In the genomic region with DNA sequence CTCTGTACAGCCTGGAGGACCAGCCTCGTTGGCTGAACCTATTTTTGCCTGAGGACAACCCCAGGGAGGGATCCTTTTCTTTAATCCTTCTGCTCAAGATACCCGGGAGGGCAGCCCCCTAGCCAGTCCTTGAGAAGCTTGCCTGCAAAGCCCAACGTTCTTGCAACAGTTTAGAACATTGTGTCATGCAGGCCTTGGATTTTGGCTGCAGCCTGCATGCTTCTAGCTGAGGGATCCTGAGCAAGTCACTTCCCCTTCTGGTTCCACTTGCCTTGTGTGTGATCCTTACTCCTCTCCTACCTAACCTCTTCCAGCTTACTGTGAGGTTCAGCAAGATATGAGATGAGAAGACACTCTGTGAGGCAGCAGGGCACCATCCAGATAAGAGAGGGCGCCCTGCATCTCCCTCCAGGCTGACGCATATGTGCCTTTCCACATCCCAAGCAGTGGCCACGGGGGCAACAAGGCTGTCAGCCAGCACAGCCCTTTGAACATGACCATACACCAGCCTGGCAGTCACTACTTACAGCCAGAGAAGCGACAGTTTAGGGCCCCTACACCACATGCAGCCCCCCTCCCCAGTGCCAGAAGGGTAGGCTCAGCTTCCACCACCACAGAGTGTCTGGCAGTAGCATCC, we compare ENCODE assay signal across 17 cellular contexts.
DNase-seq lines count a peak whose midpoint lies in the region; ATAC-seq and TF ChIP-seq lines count a peak whose summit lies in the region.
"Had no signal": no experiment of that assay in that cellular context is flagged by ENCODE, and none has a peak within 500 bp of the region (broad histone marks: within the 10 kb centered on the region; RNA-seq: fewer than 3 reads in every experiment).

No MANE protein-coding gene starts in this region.

- CTCF ChIA-PET in IMR-90 (lab: Yijun Ruan, JAX): no interaction called here

- no peak overlapping the region for H2BK120ac ChIP-seq in IMR-90 (ENCODE audit: low read depth, low read length)

- BruUV-seq in IMR-90 (replicated peaks; lab: Mats Ljungman, UMichigan): no TSS peak

- intact Hi-C loops in IMR-90 (cut with micrococcal nuclease): no loop called here
- intact Hi-C loops in left lung (cut with DNase I): no loop called here

- ATAC-seq in IMR-90 (ENCODE audit: low read depth) (no peak; the same call in 1 of the 2 replicates), left lung (peak; percentile 41), HG02763 (IDR thresholded peaks at IDR 0.05; ENCODE audit: unreplicated experiment) (no peak)
- ATAC-seq in stimulated activated memory B cell treated with anti-CD40 and anti-IgM and Interleukin-4, amounts not matched to agents 10 μg/mL and 1 μg/mL and 100 μg/mL, for 72 hours: peak; percentile 17
- ATAC-seq: T-cell had no signal

- no peak overlapping the region for H4K91ac ChIP-seq in IMR-90 (ENCODE audit: insufficient read depth, low read depth, low read length)

- H3K4me1 Mint-ChIP-seq in stimulated activated memory B cell treated with anti-CD40 and anti-IgM and Interleukin-4, amounts not matched to agents 10 μg/mL and 1 μg/mL and 100 μg/mL, for 72 hours: peaks cover 8% of the 10 kb centered on the region
- H3K4me1 Mint-ChIP-seq: T-cell had no signal

- no peak overlapping the region for H3K14ac ChIP-seq in IMR-90 (replicated peaks; ENCODE audit: low read depth, low read length)

- H3K18ac ChIP-seq in IMR-90 (ENCODE audit: low read depth, low read length): no peak overlapping the region

- no peak overlapping the region for H3K4me3 ChIP-seq in IMR-90 (ENCODE audit: insufficient read depth, low read depth, low read length)
- no peak overlapping the region for H3K4me3 ChIP-seq in NT2/D1 (ENCODE audit: insufficient read length, low read depth)
- no peak overlapping the region for H3K4me3 ChIP-seq in left lung
- H3K4me3 ChIP-seq: body of pancreas, esophagus muscularis mucosa, Peyer's patch had no signal

- no peak overlapping the region for H3K27ac Mint-ChIP-seq in stimulated activated memory B cell treated with anti-CD40 and anti-IgM and Interleukin-4, amounts not matched to agents 10 μg/mL and 1 μg/mL and 100 μg/mL, for 72 hours
- H3K27ac Mint-ChIP-seq: T-cell had no signal

- H3K9me3 ChIP-seq in IMR-90 (ENCODE audit: control insufficient read depth, insufficient read depth, low read length) (no peaks in the 10 kb centered on the region), NT2/D1 (ENCODE audit: insufficient read depth, low read length) (no peaks in the 10 kb centered on the region), left lung (no peaks in the 10 kb centered on the region)
- H3K9me3 ChIP-seq: body of pancreas, esophagus muscularis mucosa, Peyer's patch had no signal

- TF ChIP-seq CTCF in IMR-90 (conservative IDR thresholded peaks at IDR 0.05; ENCODE audit: low read depth, low read length): no peak
- TF ChIP-seq CTCF in left lung (IDR thresholded peaks at IDR 0.05): no peak

- no peak overlapping the region for H3K4ac ChIP-seq in IMR-90 (ENCODE audit: low read depth, low read length)

- H3K9ac ChIP-seq in IMR-90 (ENCODE audit: low read depth, low read length) (no peak overlapping the region), NT2/D1 (ENCODE audit: insufficient read length, low read depth) (peak overlapping the region; percentile 38)

- no peaks in the 10 kb centered on the region for H3K9me3 Mint-ChIP-seq in stimulated activated memory B cell treated with anti-CD40 and anti-IgM and Interleukin-4, amounts not matched to agents 10 μg/mL and 1 μg/mL and 100 μg/mL, for 72 hours
- H3K9me3 Mint-ChIP-seq: T-cell had no signal

- no peaks in the 10 kb centered on the region for H3K9me1 ChIP-seq in IMR-90 (ENCODE audit: insufficient read depth, low read length)

- no peak overlapping the region for H2BK20ac ChIP-seq in IMR-90 (ENCODE audit: low read depth, low read length)

- in situ Hi-C loops in IMR-90 (cut with MboI; ENCODE audit: low sequenced_read_pairs): no loop called here

- no peaks in the 10 kb centered on the region for H3K79me1 ChIP-seq in IMR-90 (ENCODE audit: low read depth in 1 of 2, low read length in 2 of 2)

- no peak for DNase-seq in IMR-90
- DNase-seq in NT2/D1 (ENCODE audit: low read depth, low spot score): no peak
- DNase-seq in left lung: no peak
- DNase-seq in COR-L47 (lab: John Stamatoyannopoulos, UW): no peak
- DNase-seq in effector CD4-positive, alpha-beta T cell: no peak
- DNase-seq: activated CD4-positive, CD25-positive, alpha-beta regulatory T cell treated with anti-CD3 and anti-CD28 coated beads, Interleukin-2, amount 50 U/mL, for 72 hours; activated CD8-positive, alpha-beta memory T cell treated with anti-CD3 and anti-CD28 coated beads, Interleukin-2, amount 50 U/mL, for 48 hours; activated naive CD4-positive, alpha-beta T cell treated with anti-CD3 and anti-CD28 coated beads, Interleukin-2, amount 50 U/mL, for 16 hours; kidney; NCI-H1436 treated with DMSO at 0.1 percent for 48 hours; NCI-H510A treated with DMSO at 0.1 percent for 48 hours; T-cell had no signal

- H2BK5ac ChIP-seq in IMR-90 (ENCODE audit: low read depth, low read length, poor library complexity, severe bottlenecking): no peak overlapping the region

- WGBS in IMR-90 (ENCODE audit: extremely low coverage in 2 of 2, insufficient read length in 1 of 2), 2 experiments: 40% methylated on average over 1 of the region's 7 CpGs; no CpG with 5 or more reads in 1 of the 2 experiments

- H3K4me3 Mint-ChIP-seq in stimulated activated memory B cell treated with anti-CD40 and anti-IgM and Interleukin-4, amounts not matched to agents 10 μg/mL and 1 μg/mL and 100 μg/mL, for 72 hours: no peak overlapping the region
- H3K4me3 Mint-ChIP-seq: T-cell had no signal

- no peak overlapping the region for H2AK5ac ChIP-seq in IMR-90 (ENCODE audit: low read depth, low read length)

- dilution Hi-C loops in IMR-90 (cut with HindIII; ENCODE audit: low sequenced_read_pairs, unreplicated experiment): no loop called here

- H4K8ac ChIP-seq in IMR-90 (ENCODE audit: low read depth in 2 of 2, low read length in 2 of 2): no peak overlapping the region

- no peak for TF ChIP-seq RAD21 in IMR-90 (IDR thresholded peaks at IDR 0.05; ENCODE audit: low read length)

- H3K56ac ChIP-seq in IMR-90 (ENCODE audit: extremely low read depth, insufficient read depth, low read length): no peak overlapping the region

- H2AFZ ChIP-seq in IMR-90 (replicated peaks; ENCODE audit: low read length, poor library complexity): peak overlapping the region; percentile 54

- H3K27ac ChIP-seq in IMR-90 (ENCODE audit: insufficient read depth, low read length) (no peak overlapping the region), left lung (peak overlapping the region; percentile 61 to 80)

- TF ChIP-seq POLR2A in IMR-90 (IDR thresholded peaks at IDR 0.05; ENCODE audit: low read depth, low read length): no peak

- no peak overlapping the region for H2BK15ac ChIP-seq in IMR-90 (ENCODE audit: low read depth, low read length)

- H3K36me3 ChIP-seq in IMR-90 (ENCODE audit: control insufficient read depth, insufficient read depth, low read length) (no peaks in the 10 kb centered on the region), NT2/D1 (ENCODE audit: insufficient read depth, insufficient read length, low read length) (peaks cover 4% of the 10 kb centered on the region), left lung (no peaks in the 10 kb centered on the region)

- no peaks in the 10 kb centered on the region for H3K4me1 ChIP-seq in IMR-90 (ENCODE audit: control insufficient read depth, insufficient read depth, low read length)
- peaks cover 12% of the 10 kb centered on the region for H3K4me1 ChIP-seq in NT2/D1 (ENCODE audit: insufficient read depth, insufficient read length)
- H3K4me1 ChIP-seq in left lung: peaks cover 0 to 67% of the 10 kb centered on the region in 2 donors
- H3K4me1 ChIP-seq: body of pancreas, Peyer's patch had no signal

- POLR2A ChIA-PET in IMR-90 (lab: Charles Lee; ENCODE audit: unreplicated experiment): no interaction called here

- H3K36me3 Mint-ChIP-seq in stimulated activated memory B cell treated with anti-CD40 and anti-IgM and Interleukin-4, amounts not matched to agents 10 μg/mL and 1 μg/mL and 100 μg/mL, for 72 hours: peaks cover 76% of the 10 kb centered on the region

- H3K27me3 ChIP-seq in IMR-90 (ENCODE audit: control insufficient read depth, insufficient read depth, low read length) (peaks cover 45% of the 10 kb centered on the region), NT2/D1 (ENCODE audit: insufficient read depth, insufficient read length) (no peaks in the 10 kb centered on the region), left lung (no peaks in the 10 kb centered on the region)
- H3K27me3 ChIP-seq: body of pancreas, esophagus muscularis mucosa, Peyer's patch had no signal

- H4K5ac ChIP-seq in IMR-90 (ENCODE audit: low read depth, low read length): no peak overlapping the region

- no peak overlapping the region for H2AK9ac ChIP-seq in IMR-90 (replicated peaks; ENCODE audit: low read depth, low read length, poor library complexity)

- no peak overlapping the region for H3K23ac ChIP-seq in IMR-90 (ENCODE audit: low read depth, low read length)

- H4K20me1 ChIP-seq in IMR-90 (ENCODE audit: insufficient read depth, low read length): no peaks in the 10 kb centered on the region

- H3K27me3 Mint-ChIP-seq in stimulated activated memory B cell treated with anti-CD40 and anti-IgM and Interleukin-4, amounts not matched to agents 10 μg/mL and 1 μg/mL and 100 μg/mL, for 72 hours: no peaks in the 10 kb centered on the region
- H3K27me3 Mint-ChIP-seq: T-cell had no signal

- H3K4me2 ChIP-seq in IMR-90 (ENCODE audit: low read depth, low read length): peak overlapping the region; percentile 48; the same call in 1 of the 2 replicates

TF ChIP-seq in IMR-90, 13 proteins besides CTCF, POLR2A, EP300 and RAD21 (continues in another document):
- TF ChIP-seq RFX5 (IDR thresholded peaks at IDR 0.05; ENCODE audit: low read depth, low read length): no peak
- no peak for TF ChIP-seq CHD1 (IDR thresholded peaks at IDR 0.05; ENCODE audit: low read depth, low read length)
- TF ChIP-seq SMC3 (IDR thresholded peaks at IDR 0.05; ENCODE audit: low read depth, low read length): no peak
- no peak for TF ChIP-seq MAZ (IDR thresholded peaks at IDR 0.05; ENCODE audit: borderline replicate concordance, low read depth, low read length)
- TF ChIP-seq CEBPB (IDR thresholded peaks at IDR 0.05; ENCODE audit: low read depth, low read length): no peak
- no peak for TF ChIP-seq MXI1 (IDR thresholded peaks at IDR 0.05; ENCODE audit: borderline replicate concordance, low read depth, low read length)
- TF ChIP-seq, protein P1, sequence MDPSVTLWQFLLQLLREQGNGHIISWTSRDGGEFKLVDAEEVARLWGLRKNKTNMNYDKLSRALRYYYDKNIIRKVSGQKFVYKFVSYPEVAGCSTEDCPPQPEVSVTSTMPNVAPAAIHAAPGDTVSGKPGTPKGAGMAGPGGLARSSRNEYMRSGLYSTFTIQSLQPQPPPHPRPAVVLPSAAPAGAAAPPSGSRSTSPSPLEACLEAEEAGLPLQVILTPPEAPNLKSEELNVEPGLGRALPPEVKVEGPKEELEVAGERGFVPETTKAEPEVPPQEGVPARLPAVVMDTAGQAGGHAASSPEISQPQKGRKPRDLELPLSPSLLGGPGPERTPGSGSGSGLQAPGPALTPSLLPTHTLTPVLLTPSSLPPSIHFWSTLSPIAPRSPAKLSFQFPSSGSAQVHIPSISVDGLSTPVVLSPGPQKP (IDR thresholded peaks at IDR 0.05; ENCODE audit: borderline replicate concordance, low read depth, low read length): no peak
- no peak for TF ChIP-seq RCOR1 (IDR thresholded peaks at IDR 0.05; ENCODE audit: insufficient replicate concordance, low read length)

Comparison
In these comparisons a context has a peak if more than half of its experiments do, and no peak if none do; other contexts are left out.
1. ATAC-seq: peak in left lung (single experiment) and stimulated activated memory B cell treated with anti-CD40 and anti-IgM and Interleukin-4, amounts not matched to agents 10 μg/mL and 1 μg/mL and 100 μg/mL, for 72 hours (single experiment); none in IMR-90 (single experiment) and HG02763 (single experiment).